17 cellular contexts compared by ENCODE assay signal in genomic region chr7:53596230-53596629, GRCh38.
DNase-seq lines count a peak whose midpoint lies in the region; ATAC-seq lines count a peak whose summit lies in the region.
"Had no signal": no experiment of that assay in that cellular context is flagged by ENCODE, and none has a peak within 500 bp of the region (broad histone marks: within the 10 kb centered on the region; RNA-seq: fewer than 3 reads in every experiment).

No MANE protein-coding gene starts in this region.

- H3K4me3 ChIP-seq in iPS DF 6.9 (ENCODE audit: low read length) = no peak overlapping the region
- H3K4me3 ChIP-seq: lower lobe of right lung, SJSA1 had no signal

- H3K27ac ChIP-seq in iPS DF 6.9 (ENCODE audit: low read length) = no peak overlapping the region
- H3K27ac ChIP-seq: lower lobe of right lung, SJSA1 had no signal

- DNase-seq in CMK (ENCODE audit: low read depth) (peak; percentile 32), LHCN-M2 (ENCODE audit: low read depth) (peak; percentile 58), SW 1271 (lab: John Stamatoyannopoulos, UW) (peak; percentile 3 to 10), iPS DF 6.9 (ENCODE audit: low read depth, low spot score) (peak; percentile 29), hippocampal formation (lab: John Stamatoyannopoulos, UW) (no peak), posterior vena cava (ENCODE audit: low spot score) (no peak), OCI-M2 (lab: John Stamatoyannopoulos, UW; ENCODE audit: unreplicated experiment) (no peak)
- DNase-seq: activated B cell treated with CpG ODN at 0.5 μM for 24 hours; anterior cingulate cortex; effector CD4-positive, alpha-beta T cell; GF-D8; lower lobe of right lung; NCI-H446; occipital lobe; stimulated activated CD4-positive, alpha-beta T cell treated with anti-CD3 and anti-CD28 coated beads, Interleukin-15, amount 100 ng/mL, for 24 hours had no signal

- no peaks in the 10 kb centered on the region; the same call in 1 of the 2 replicates for H3K4me1 ChIP-seq in iPS DF 6.9 (ENCODE audit: control insufficient read depth, insufficient read depth, low read length)
- H3K4me1 ChIP-seq: lower lobe of right lung, SJSA1 had no signal

- H3K27me3 ChIP-seq in iPS DF 6.9 (ENCODE audit: control insufficient read depth, insufficient read depth, low read length) = no peaks in the 10 kb centered on the region
- H3K27me3 ChIP-seq: SJSA1 had no signal

- no peak for ATAC-seq in HG03280 (IDR thresholded peaks at IDR 0.05; ENCODE audit: unreplicated experiment)
- ATAC-seq: lower lobe of right lung had no signal

- no peaks in the 10 kb centered on the region for H3K9me3 ChIP-seq in iPS DF 6.9 (ENCODE audit: control insufficient read depth, insufficient read depth, low read length)
- H3K9me3 ChIP-seq: lower lobe of right lung had no signal

- H3K36me3 ChIP-seq in iPS DF 6.9 (ENCODE audit: control insufficient read depth, insufficient read depth, low read length) = no peaks in the 10 kb centered on the region
- H3K36me3 ChIP-seq: lower lobe of right lung, SJSA1 had no signal

- intact Hi-C loops in posterior vena cava (cut with DNase I) = no loop called here

- WGBS in iPS DF 6.9 (ENCODE audit: insufficient coverage, insufficient read length) = no CpG with 5 or more reads among the region's 1 CpG

Comparison
In these comparisons a context has a peak if more than half of its experiments do, and no peak if none do; other contexts are left out.
1. DNase-seq: peak in CMK (single experiment), LHCN-M2 (single experiment), SW 1271 (2 of 2) and iPS DF 6.9 (single experiment); none in hippocampal formation (0 of 2), posterior vena cava (single experiment) and OCI-M2 (single experiment).